In the genomic region with DNA sequence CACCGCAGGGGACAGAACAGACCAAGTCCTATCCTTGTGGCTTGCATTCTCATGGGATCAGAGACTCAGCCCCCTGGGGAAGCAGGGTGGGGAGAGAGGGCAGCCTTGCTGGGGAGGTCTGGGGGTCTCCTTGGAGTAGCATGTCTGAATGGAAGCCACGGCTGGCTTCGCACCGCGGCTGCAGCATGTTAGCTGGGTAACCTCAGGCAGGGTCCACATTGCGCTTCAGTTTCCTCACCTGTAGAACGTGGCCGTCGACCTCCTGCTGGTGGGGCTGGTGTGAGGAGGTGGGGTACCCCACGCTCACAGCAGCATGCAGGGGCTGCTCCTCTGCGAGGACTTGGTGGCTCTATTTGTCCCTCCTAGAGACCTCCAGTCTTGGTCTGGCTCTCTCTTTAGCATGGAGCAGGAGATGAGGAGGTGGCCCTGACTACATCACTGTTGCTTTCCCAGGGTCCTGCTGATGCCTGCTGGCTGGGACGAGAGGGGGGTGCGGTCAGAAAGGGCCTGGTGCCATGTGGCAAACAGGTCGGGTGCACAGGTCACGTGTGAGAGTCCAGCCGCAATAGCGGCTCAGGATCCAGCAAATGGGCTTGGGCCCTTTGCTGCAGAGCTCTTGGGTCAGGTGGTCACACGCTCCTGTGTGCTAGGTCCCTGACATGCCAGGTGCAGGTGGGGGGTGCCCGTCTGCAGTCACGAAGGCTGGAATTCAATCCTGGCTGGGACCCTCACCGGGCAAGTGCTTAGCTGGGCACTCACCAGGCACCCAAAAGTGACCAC, we compare ENCODE assay signal across 2 cellular contexts.
TF ChIP-seq lines count a peak whose summit lies in the region.

No MANE protein-coding gene starts in this region.

TF ChIP-seq in A549, 52 proteins besides CTCF, POLR2A, EP300 and RAD21:
- no peak for TF ChIP-seq PHF8 (IDR thresholded peaks at IDR 0.05; ENCODE audit: borderline replicate concordance, low read depth)
- no peak for TF ChIP-seq BHLHE40 (IDR thresholded peaks at IDR 0.05; ENCODE audit: low read depth, low read length)
- no peak for TF ChIP-seq MAZ (IDR thresholded peaks at IDR 0.05; ENCODE audit: borderline replicate concordance, low read depth, low read length)
- TF ChIP-seq TP53 (CRISPR knock-in tag; IDR thresholded peaks at IDR 0.05) = no peak
- TF ChIP-seq, protein P1, sequence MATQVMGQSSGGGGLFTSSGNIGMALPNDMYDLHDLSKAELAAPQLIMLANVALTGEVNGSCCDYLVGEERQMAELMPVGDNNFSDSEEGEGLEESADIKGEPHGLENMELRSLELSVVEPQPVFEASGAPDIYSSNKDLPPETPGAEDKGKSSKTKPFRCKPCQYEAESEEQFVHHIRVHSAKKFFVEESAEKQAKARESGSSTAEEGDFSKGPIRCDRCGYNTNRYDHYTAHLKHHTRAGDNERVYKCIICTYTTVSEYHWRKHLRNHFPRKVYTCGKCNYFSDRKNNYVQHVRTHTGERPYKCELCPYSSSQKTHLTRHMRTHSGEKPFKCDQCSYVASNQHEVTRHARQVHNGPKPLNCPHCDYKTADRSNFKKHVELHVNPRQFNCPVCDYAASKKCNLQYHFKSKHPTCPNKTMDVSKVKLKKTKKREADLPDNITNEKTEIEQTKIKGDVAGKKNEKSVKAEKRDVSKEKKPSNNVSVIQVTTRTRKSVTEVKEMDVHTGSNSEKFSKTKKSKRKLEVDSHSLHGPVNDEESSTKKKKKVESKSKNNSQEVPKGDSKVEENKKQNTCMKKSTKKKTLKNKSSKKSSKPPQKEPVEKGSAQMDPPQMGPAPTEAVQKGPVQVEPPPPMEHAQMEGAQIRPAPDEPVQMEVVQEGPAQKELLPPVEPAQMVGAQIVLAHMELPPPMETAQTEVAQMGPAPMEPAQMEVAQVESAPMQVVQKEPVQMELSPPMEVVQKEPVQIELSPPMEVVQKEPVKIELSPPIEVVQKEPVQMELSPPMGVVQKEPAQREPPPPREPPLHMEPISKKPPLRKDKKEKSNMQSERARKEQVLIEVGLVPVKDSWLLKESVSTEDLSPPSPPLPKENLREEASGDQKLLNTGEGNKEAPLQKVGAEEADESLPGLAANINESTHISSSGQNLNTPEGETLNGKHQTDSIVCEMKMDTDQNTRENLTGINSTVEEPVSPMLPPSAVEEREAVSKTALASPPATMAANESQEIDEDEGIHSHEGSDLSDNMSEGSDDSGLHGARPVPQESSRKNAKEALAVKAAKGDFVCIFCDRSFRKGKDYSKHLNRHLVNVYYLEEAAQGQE (IDR thresholded peaks at IDR 0.05) = no peak
- no peak for TF ChIP-seq SMC3 (IDR thresholded peaks at IDR 0.05)
- no peak for TF ChIP-seq ZNF302 (CRISPR knock-in tag; IDR thresholded peaks at IDR 0.05)
- TF ChIP-seq ZFP36 (IDR thresholded peaks at IDR 0.05; ENCODE audit: borderline replicate concordance, partially characterized antibody) = no peak
- TF ChIP-seq, protein P2, sequence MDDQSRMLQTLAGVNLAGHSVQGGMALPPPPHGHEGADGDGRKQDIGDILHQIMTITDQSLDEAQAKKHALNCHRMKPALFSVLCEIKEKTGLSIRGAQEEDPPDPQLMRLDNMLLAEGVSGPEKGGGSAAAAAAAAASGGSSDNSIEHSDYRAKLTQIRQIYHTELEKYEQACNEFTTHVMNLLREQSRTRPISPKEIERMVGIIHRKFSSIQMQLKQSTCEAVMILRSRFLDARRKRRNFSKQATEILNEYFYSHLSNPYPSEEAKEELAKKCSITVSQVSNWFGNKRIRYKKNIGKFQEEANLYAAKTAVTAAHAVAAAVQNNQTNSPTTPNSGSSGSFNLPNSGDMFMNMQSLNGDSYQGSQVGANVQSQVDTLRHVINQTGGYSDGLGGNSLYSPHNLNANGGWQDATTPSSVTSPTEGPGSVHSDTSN (IDR thresholded peaks at IDR 0.05) = no peak
- TF ChIP-seq, protein P3, sequence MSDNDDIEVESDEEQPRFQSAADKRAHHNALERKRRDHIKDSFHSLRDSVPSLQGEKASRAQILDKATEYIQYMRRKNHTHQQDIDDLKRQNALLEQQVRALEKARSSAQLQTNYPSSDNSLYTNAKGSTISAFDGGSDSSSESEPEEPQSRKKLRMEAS (IDR thresholded peaks at IDR 0.05) = no peak
- no peak for TF ChIP-seq ZC3H11A (IDR thresholded peaks at IDR 0.05)
- TF ChIP-seq, protein P4, sequence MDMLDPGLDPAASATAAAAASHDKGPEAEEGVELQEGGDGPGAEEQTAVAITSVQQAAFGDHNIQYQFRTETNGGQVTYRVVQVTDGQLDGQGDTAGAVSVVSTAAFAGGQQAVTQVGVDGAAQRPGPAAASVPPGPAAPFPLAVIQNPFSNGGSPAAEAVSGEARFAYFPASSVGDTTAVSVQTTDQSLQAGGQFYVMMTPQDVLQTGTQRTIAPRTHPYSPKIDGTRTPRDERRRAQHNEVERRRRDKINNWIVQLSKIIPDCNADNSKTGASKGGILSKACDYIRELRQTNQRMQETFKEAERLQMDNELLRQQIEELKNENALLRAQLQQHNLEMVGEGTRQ (IDR thresholded peaks at IDR 0.05) = no peak
- TF ChIP-seq, protein P5, sequence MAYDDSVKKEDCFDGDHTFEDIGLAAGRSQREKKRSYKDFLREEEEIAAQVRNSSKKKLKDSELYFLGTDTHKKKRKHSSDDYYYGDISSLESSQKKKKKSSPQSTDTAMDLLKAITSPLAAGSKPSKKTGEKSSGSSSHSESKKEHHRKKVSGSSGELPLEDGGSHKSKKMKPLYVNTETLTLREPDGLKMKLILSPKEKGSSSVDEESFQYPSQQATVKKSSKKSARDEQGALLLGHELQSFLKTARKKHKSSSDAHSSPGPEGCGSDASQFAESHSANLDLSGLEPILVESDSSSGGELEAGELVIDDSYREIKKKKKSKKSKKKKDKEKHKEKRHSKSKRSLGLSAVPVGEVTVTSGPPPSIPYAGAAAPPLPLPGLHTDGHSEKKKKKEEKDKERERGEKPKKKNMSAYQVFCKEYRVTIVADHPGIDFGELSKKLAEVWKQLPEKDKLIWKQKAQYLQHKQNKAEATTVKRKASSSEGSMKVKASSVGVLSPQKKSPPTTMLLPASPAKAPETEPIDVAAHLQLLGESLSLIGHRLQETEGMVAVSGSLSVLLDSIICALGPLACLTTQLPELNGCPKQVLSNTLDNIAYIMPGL (CRISPR knock-in tag; IDR thresholded peaks at IDR 0.05; ENCODE audit: borderline replicate concordance) = no peak
TF ChIP-seq in A549: peak in this region for 0.

TF ChIP-seq in H1, 55 proteins besides CTCF, POLR2A, EP300 and RAD21:
- TF ChIP-seq MAFK (IDR thresholded peaks at IDR 0.05; ENCODE audit: low read depth, low read length) (no peak), SP2 (IDR thresholded peaks at IDR 0.05; ENCODE audit: low read length) (no peak), RNF2 (IDR thresholded peaks at IDR 0.05; ENCODE audit: borderline replicate concordance, low read depth, low read length, missing control alignments, poor library complexity, severe bottlenecking) (no peak)
TF ChIP-seq in H1: peak in this region for 0.
